25 cellular contexts compared by ENCODE assay signal in the genomic region with DNA sequence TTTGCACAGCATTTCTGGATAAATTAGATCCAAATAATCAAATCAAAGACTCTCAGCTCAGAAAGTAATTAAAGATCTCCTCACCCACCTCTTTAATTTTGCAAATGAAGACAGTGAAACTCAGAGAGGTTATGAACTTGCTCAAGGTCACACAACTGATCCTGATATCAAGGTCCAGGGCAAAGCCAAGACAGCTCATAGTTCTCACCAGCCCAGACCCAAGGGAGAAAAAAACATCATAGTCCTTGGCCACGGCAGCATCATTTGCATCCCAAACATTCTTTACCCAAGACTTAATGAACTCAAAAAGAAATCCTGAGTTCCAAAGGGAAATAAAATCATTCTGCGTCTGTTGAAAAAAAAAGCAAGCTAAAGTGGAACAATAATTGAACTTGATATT.
A peak's percentile ranks its signal among the peaks of the same experiment; 100 is the strongest.
DNase-seq lines count a peak whose midpoint lies in the region; ATAC-seq and TF ChIP-seq lines count a peak whose summit lies in the region.
"Had no signal": no experiment of that assay in that cellular context is flagged by ENCODE, and none has a peak within 500 bp of the region (broad histone marks: within the 10 kb centered on the region; RNA-seq: fewer than 3 reads in every experiment).

No MANE protein-coding gene starts in this region.

- no peaks in the 10 kb centered on the region for H3K27me3 Mint-ChIP-seq in T-helper 2 cell treated with Interferon-gamma antibody and Interleukin-4, amounts not matched to agents 5 μg/mL and 100 μg/mL, for 36 hours (ENCODE audit: low read depth)
- no peaks in the 10 kb centered on the region for H3K27me3 Mint-ChIP-seq in stimulated activated naive CD8-positive, alpha-beta T cell treated with anti-CD3 and anti-CD28 coated beads, Interleukin-15, Interleukin-2, amounts not matched to agents 100 ng/mL and 50 ng/mL, for 24 hours
- H3K27me3 Mint-ChIP-seq in immature natural killer cell (ENCODE audit: low read depth in 3 of 3) = peaks cover 0 to 2% (median 2%) of the 10 kb centered on the region in 3 donors

- no peak for DNase-seq in T-helper 2 cell treated with Interferon-gamma antibody and Interleukin-4, amounts not matched to agents 5 μg/mL and 100 μg/mL, for 36 hours (ENCODE audit: low spot score)
- no peak for DNase-seq in T-helper 2 cell
- DNase-seq in stimulated activated naive CD8-positive, alpha-beta T cell treated with anti-CD3 and anti-CD28 coated beads, Interleukin-15, Interleukin-2, amounts not matched to agents 100 U/mL and 50 U/mL, for 24 hours = no peak
- DNase-seq in immature natural killer cell = no peak
- no peak for DNase-seq in breast epithelium (ENCODE audit: low spot score in 2 of 2)
- DNase-seq in DMS79 (lab: John Stamatoyannopoulos, UW) = no peak
- no peak for DNase-seq in C1 segment of cervical spinal cord (lab: John Stamatoyannopoulos, UW)
- DNase-seq: activated CD8-positive, alpha-beta memory T cell treated with anti-CD3 and anti-CD28 coated beads for 24 hours; brain microvascular endothelial cell; COR-L47; cortex of kidney; glutamatergic neuron; NCI-H146; NCI-H524; NK-92 treated with Interleukin-12 subunit alpha and Interleukin-12 subunit beta, amount 100 ng/mL, for 24 hours; Peyer's patch; posterior cingulate gyrus; testis had no signal

- H3K4me1 Mint-ChIP-seq in T-helper 2 cell treated with Interferon-gamma antibody and Interleukin-4, amounts not matched to agents 5 μg/mL and 100 μg/mL, for 36 hours (ENCODE audit: low read depth) = no peaks in the 10 kb centered on the region
- H3K4me1 Mint-ChIP-seq in stimulated activated naive CD8-positive, alpha-beta T cell treated with anti-CD3 and anti-CD28 coated beads, Interleukin-15, Interleukin-2, amounts not matched to agents 100 ng/mL and 50 ng/mL, for 24 hours (ENCODE audit: low read depth) = peaks cover 67% of the 10 kb centered on the region
- peaks cover 99 to 100% of the 10 kb centered on the region in 2 donors for H3K4me1 Mint-ChIP-seq in immature natural killer cell

- H3K9me3 ChIP-seq in breast epithelium = no peaks in the 10 kb centered on the region
- H3K9me3 ChIP-seq: Peyer's patch, testis had no signal

- peak overlapping the region; percentile 43 for H3K4me3 Mint-ChIP-seq in T-helper 2 cell treated with Interferon-gamma antibody and Interleukin-4, amounts not matched to agents 5 μg/mL and 100 μg/mL, for 36 hours
- peak overlapping the region; percentile 17 for H3K4me3 Mint-ChIP-seq in stimulated activated naive CD8-positive, alpha-beta T cell treated with anti-CD3 and anti-CD28 coated beads, Interleukin-15, Interleukin-2, amounts not matched to agents 100 ng/mL and 50 ng/mL, for 24 hours
- H3K4me3 Mint-ChIP-seq in immature natural killer cell = peak overlapping the region; percentile 74 to 93 (median 85)
- H3K4me3 Mint-ChIP-seq: mesothelial cell of epicardium, neural crest cell had no signal

- H3K4me3 ChIP-seq in breast epithelium = no peak overlapping the region
- H3K4me3 ChIP-seq: K562, Peyer's patch, testis had no signal

- peak overlapping the region; percentile 49 for H3K27ac Mint-ChIP-seq in T-helper 2 cell treated with Interferon-gamma antibody and Interleukin-4, amounts not matched to agents 5 μg/mL and 100 μg/mL, for 36 hours
- H3K27ac Mint-ChIP-seq in stimulated activated naive CD8-positive, alpha-beta T cell treated with anti-CD3 and anti-CD28 coated beads, Interleukin-15, Interleukin-2, amounts not matched to agents 100 ng/mL and 50 ng/mL, for 24 hours = peak overlapping the region; percentile 76
- peak overlapping the region; percentile 94 to 99 (median 98) for H3K27ac Mint-ChIP-seq in immature natural killer cell
- H3K27ac Mint-ChIP-seq: mesothelial cell of epicardium had no signal

- no peak overlapping the region for H3K27ac ChIP-seq in breast epithelium
- H3K27ac ChIP-seq: 22Rv1, brain microvascular endothelial cell, testis, VCaP had no signal

- no peaks in the 10 kb centered on the region for H3K36me3 ChIP-seq in breast epithelium
- H3K36me3 ChIP-seq: brain microvascular endothelial cell, Peyer's patch had no signal

- intact Hi-C loops in breast epithelium (cut with DNase I; ENCODE audit: low total_unique reads) = no loop called here

- no peaks in the 10 kb centered on the region for H3K27me3 ChIP-seq in breast epithelium
- H3K27me3 ChIP-seq: brain microvascular endothelial cell, Peyer's patch, testis had no signal

- H3K36me3 Mint-ChIP-seq in T-helper 2 cell treated with Interferon-gamma antibody and Interleukin-4, amounts not matched to agents 5 μg/mL and 100 μg/mL, for 36 hours (ENCODE audit: low read depth) = peaks cover 2% of the 10 kb centered on the region
- H3K36me3 Mint-ChIP-seq in stimulated activated naive CD8-positive, alpha-beta T cell treated with anti-CD3 and anti-CD28 coated beads, Interleukin-15, Interleukin-2, amounts not matched to agents 100 ng/mL and 50 ng/mL, for 24 hours (ENCODE audit: low read depth) = peaks cover 4% of the 10 kb centered on the region
- H3K36me3 Mint-ChIP-seq in immature natural killer cell = peaks cover 0 to 9% (median 4%) of the 10 kb centered on the region in 3 donors
- H3K36me3 Mint-ChIP-seq: mesothelial cell of epicardium had no signal

- H3K4me1 ChIP-seq in breast epithelium = peaks cover 0 to 3% of the 10 kb centered on the region in 2 donors

- no peak for ATAC-seq in stimulated activated naive CD8-positive, alpha-beta T cell treated with anti-CD3 and anti-CD28 coated beads, Interleukin-15, Interleukin-2, amounts not matched to agents 100 U/mL and 50 U/mL, for 24 hours
- ATAC-seq: K562, sciatic nerve had no signal

- no peak for TF ChIP-seq CTCF in breast epithelium (IDR thresholded peaks at IDR 0.05)

- no peak for TF ChIP-seq POLR2A in breast epithelium (IDR thresholded peaks at IDR 0.05)

- no peaks in the 10 kb centered on the region for H3K9me3 Mint-ChIP-seq in T-helper 2 cell treated with Interferon-gamma antibody and Interleukin-4, amounts not matched to agents 5 μg/mL and 100 μg/mL, for 36 hours
- H3K9me3 Mint-ChIP-seq in stimulated activated naive CD8-positive, alpha-beta T cell treated with anti-CD3 and anti-CD28 coated beads, Interleukin-15, Interleukin-2, amounts not matched to agents 100 ng/mL and 50 ng/mL, for 24 hours = no peaks in the 10 kb centered on the region
- H3K9me3 Mint-ChIP-seq in immature natural killer cell = no peaks in the 10 kb centered on the region
- H3K9me3 Mint-ChIP-seq: mesothelial cell of epicardium, neural crest cell had no signal

Comparison
In these comparisons a context has a peak if more than half of its experiments do, and no peak if none do; other contexts are left out.
1. H3K4me3 Mint-ChIP-seq: peak in every context shown above with its lines; median percentile 85 in immature natural killer cell; 43 in T-helper 2 cell treated with Interferon-gamma antibody and Interleukin-4, amounts not matched to agents 5 μg/mL and 100 μg/mL, for 36 hours; 17 in stimulated activated naive CD8-positive, alpha-beta T cell treated with anti-CD3 and anti-CD28 coated beads, Interleukin-15, Interleukin-2, amounts not matched to agents 100 ng/mL and 50 ng/mL, for 24 hours.